Comparison of ENCODE assay signal across 9 cellular contexts in genomic region chr11:3123316-3123715, GRCh38. TPM values are rescaled to one million over a fixed set of nuclear protein-coding genes. Genes with fewer than 3 reads are reported as not detected.
DNase-seq lines count a peak whose midpoint lies in the region; ATAC-seq and TF ChIP-seq lines count a peak whose summit lies in the region.
"Had no signal": no experiment of that assay in that cellular context is flagged by ENCODE, and none has a peak within 500 bp of the region (broad histone marks: within the 10 kb centered on the region; RNA-seq: fewer than 3 reads in every experiment).

No MANE protein-coding gene starts in this region.

- ATAC-seq in GM18502 (IDR thresholded peaks at IDR 0.05; ENCODE audit: poor library complexity, unreplicated experiment) (no peak), HG02938 (IDR thresholded peaks at IDR 0.05; ENCODE audit: unreplicated experiment) (no peak)
- no peak for ATAC-seq in naive thymus-derived CD8-positive, alpha-beta T cell

- peaks cover 0 to 42% of the 10 kb centered on the region in 2 donors for H3K4me1 ChIP-seq in right atrium auricular region

- peak overlapping the region; percentile 44 to 69 for H3K27ac ChIP-seq in right atrium auricular region

- no peaks in the 10 kb centered on the region for H3K9me3 ChIP-seq in right atrium auricular region

- peaks cover 0 to 2% (median 0%) of the 10 kb centered on the region in 4 donors for H3K4me1 Mint-ChIP-seq in naive thymus-derived CD8-positive, alpha-beta T cell

- no peak for TF ChIP-seq CTCF in right atrium auricular region (IDR thresholded peaks at IDR 0.05)

- H3K27me3 ChIP-seq in right atrium auricular region = no peaks in the 10 kb centered on the region

- H3K27ac Mint-ChIP-seq in naive thymus-derived CD8-positive, alpha-beta T cell = no peak overlapping the region

- no peak overlapping the region for H3K4me3 ChIP-seq in right atrium auricular region

- peak; percentile 90 for DNase-seq in NCI-H1105 (lab: John Stamatoyannopoulos, UW)
- DNase-seq in amygdala (lab: John Stamatoyannopoulos, UW) = peak in 32 of 56 donors; percentile 7 to 76 (median 34)
- DNase-seq in right atrium auricular region (ENCODE audit: low spot score) = peak; percentile 83
- DNase-seq in superior temporal gyrus (ENCODE audit: extremely low spot score) = peak; percentile 69
- no peak for DNase-seq in naive thymus-derived CD8-positive, alpha-beta T cell
- no peak for DNase-seq in SIG-M5 treated with dmso at 0.1 percent for 504 hours (lab: John Stamatoyannopoulos, UW; ENCODE audit: unreplicated experiment)
- DNase-seq: kidney glomerular epithelial cell had no signal

- H3K27me3 Mint-ChIP-seq in naive thymus-derived CD8-positive, alpha-beta T cell = no peaks in the 10 kb centered on the region

- H3K9me3 Mint-ChIP-seq in naive thymus-derived CD8-positive, alpha-beta T cell = no peaks in the 10 kb centered on the region

- POLR2A ChIA-PET in naive thymus-derived CD8-positive, alpha-beta T cell (lab: Charles Lee) = no interaction called here

- H3K36me3 Mint-ChIP-seq in naive thymus-derived CD8-positive, alpha-beta T cell = peaks cover 0 to 23% (median 8%) of the 10 kb centered on the region in 3 donors

- H3K4me3 Mint-ChIP-seq in naive thymus-derived CD8-positive, alpha-beta T cell = no peak overlapping the region

- peaks cover 22% of the 10 kb centered on the region for H3K36me3 ChIP-seq in right atrium auricular region

RNA-seq across cellular contexts. Expression of gene OSBPL5, which starts 41.8 kb away (rescaled TPM):
- total RNA-seq in right atrium auricular region = 10 to 100 TPM; 11.1 to 17.8 TPM
- total RNA-seq in naive thymus-derived CD8-positive, alpha-beta T cell = 10 to 100 TPM; 17.8 to 18.3 TPM
- polyA plus RNA-seq in naive thymus-derived CD8-positive, alpha-beta T cell = 1 to 10 TPM; 4.4 to 5.5 (median 4.5) TPM

Comparison
In these comparisons a context has a peak if more than half of its experiments do, and no peak if none do; other contexts are left out.
1. DNase-seq: peak in NCI-H1105 (single experiment), amygdala (32 of 56), right atrium auricular region (single experiment) and superior temporal gyrus (single experiment); none in naive thymus-derived CD8-positive, alpha-beta T cell (0 of 10) and SIG-M5 treated with dmso at 0.1 percent for 504 hours (single experiment).